In genomic region chr1:208787219-208787618, GRCh38 we compare ENCODE assay signal across 24 cellular contexts.
A peak's percentile ranks its signal among the peaks of the same experiment; 100 is the strongest.
DNase-seq lines count a peak whose midpoint lies in the region; ATAC-seq and TF ChIP-seq lines count a peak whose summit lies in the region.
"Had no signal": no experiment of that assay in that cellular context is flagged by ENCODE, and none has a peak within 500 bp of the region (broad histone marks: within the 10 kb centered on the region; RNA-seq: fewer than 3 reads in every experiment).

No MANE protein-coding gene starts in this region.

- peak overlapping the region; percentile 54 for H2AFZ ChIP-seq in KMS-11 (ENCODE audit: low read depth)

- H3K27me3 ChIP-seq in KMS-11 (ENCODE audit: insufficient read depth, low read depth) (no peaks in the 10 kb centered on the region), iPS-20b (ENCODE audit: insufficient read depth, low read length) (peaks cover 8% of the 10 kb centered on the region; the same call in 1 of the 2 replicates)
- no peaks in the 10 kb centered on the region for H3K27me3 ChIP-seq in CD4-positive, alpha-beta memory T cell (ENCODE audit: insufficient read depth, low read length)
- H3K27me3 ChIP-seq: BE2C, Peyer's patch had no signal

- H3K79me2 ChIP-seq in KMS-11 (ENCODE audit: insufficient read depth, low read depth), result no peaks in the 10 kb centered on the region

- no peaks in the 10 kb centered on the region for H3K4me1 Mint-ChIP-seq in neural crest cell
- no peaks in the 10 kb centered on the region for H3K4me1 Mint-ChIP-seq in CD4-positive, alpha-beta memory T cell

- no peaks in the 10 kb centered on the region for H4K20me1 ChIP-seq in KMS-11 (ENCODE audit: insufficient read depth)

- no peaks in the 10 kb centered on the region for H3K9me3 ChIP-seq in iPS-20b (ENCODE audit: insufficient read depth, low read depth, low read length)
- no peaks in the 10 kb centered on the region for H3K9me3 ChIP-seq in CD4-positive, alpha-beta memory T cell (ENCODE audit: control insufficient read depth in 1 of 2, low read length in 2 of 2)
- H3K9me3 ChIP-seq: A549, BE2C, Peyer's patch had no signal

- peaks cover 3% of the 10 kb centered on the region for H3K9me3 Mint-ChIP-seq in neural crest cell
- peaks cover 0 to 2% (median 0%) of the 10 kb centered on the region in 8 donors for H3K9me3 Mint-ChIP-seq in CD4-positive, alpha-beta memory T cell

- H3K4me1 ChIP-seq in KMS-11 (ENCODE audit: low read depth, poor library complexity, severe bottlenecking), result peaks cover 96% of the 10 kb centered on the region
- peaks cover 26% of the 10 kb centered on the region for H3K4me1 ChIP-seq in iPS-20b (ENCODE audit: insufficient read depth, low read length)
- H3K4me1 ChIP-seq in CD4-positive, alpha-beta memory T cell (ENCODE audit: insufficient read depth, low read length), result no peaks in the 10 kb centered on the region
- H3K4me1 ChIP-seq: Peyer's patch had no signal

- DNase-seq in GM12865 (ENCODE audit: low read depth) (peak; percentile 14), neural crest cell (ENCODE audit: low read depth, low spot score) (no peak), NCI-H2196 (lab: John Stamatoyannopoulos, UW; ENCODE audit: unreplicated experiment) (no peak), cerebellar cortex (ENCODE audit: low spot score) (no peak)
- no peak for DNase-seq in CD4-positive, alpha-beta memory T cell
- DNase-seq: BE2C; DMS79 treated with DMSO at 0.1 percent for 48 hours; GOT3; KBM-7; NCI-H1092; NCI-H1436; NCI-H187 treated with DMSO at 0.1 percent for 48 hours; NCI-H2107; NCI-H345; NCI-H526; NK-92 treated with Interleukin-12 subunit alpha and Interleukin-12 subunit beta, amount 100 ng/mL, for 24 hours; Peyer's patch had no signal

- ATAC-seq in HG03342 (IDR thresholded peaks at IDR 0.05; ENCODE audit: unreplicated experiment), result no peak
- ATAC-seq: A549, GM12878, HCT116, SK-N-SH treated with all-trans-retinoic acid at 6 μM for 48 hours had no signal

- POLR2A ChIA-PET in CD4-positive, alpha-beta memory T cell (lab: Charles Lee; ENCODE audit: partially characterized antibody), result no interaction called here

- H3K27me3 Mint-ChIP-seq in neural crest cell (ENCODE audit: low read depth), result no peaks in the 10 kb centered on the region
- H3K27me3 Mint-ChIP-seq in CD4-positive, alpha-beta memory T cell, result peaks cover 0 to 4% of the 10 kb centered on the region in 2 donors

- H3K9ac ChIP-seq in KMS-11 (peak overlapping the region; percentile 8; the same call in 1 of the 2 replicates), iPS-20b (ENCODE audit: low read depth, low read length) (0 out of 2 replicates have a peak overlapping the region, but pooled peaks have one; percentile 14)

- H3K27ac ChIP-seq in KMS-11, result peak overlapping the region; percentile 70
- no peak overlapping the region for H3K27ac ChIP-seq in iPS-20b (ENCODE audit: low read length)
- no peak overlapping the region for H3K27ac ChIP-seq in CD4-positive, alpha-beta memory T cell (ENCODE audit: low read depth, low read length)
- H3K27ac ChIP-seq: A549, Peyer's patch had no signal

- no peaks in the 10 kb centered on the region for H3K36me3 ChIP-seq in KMS-11 (ENCODE audit: insufficient read depth)
- no peaks in the 10 kb centered on the region for H3K36me3 ChIP-seq in iPS-20b (ENCODE audit: insufficient read depth, low read depth, low read length)
- no peaks in the 10 kb centered on the region for H3K36me3 ChIP-seq in CD4-positive, alpha-beta memory T cell (ENCODE audit: insufficient read depth, low read length)
- H3K36me3 ChIP-seq: BE2C, Peyer's patch had no signal

- intact Hi-C loops in CD4-positive, alpha-beta memory T cell (cut with micrococcal nuclease), result no loop called here

- H3K4me3 Mint-ChIP-seq in neural crest cell, result no peak overlapping the region
- no peak overlapping the region for H3K4me3 Mint-ChIP-seq in CD4-positive, alpha-beta memory T cell

- peak overlapping the region; percentile 53 for H3K4me2 ChIP-seq in KMS-11
- H3K4me2 ChIP-seq: A549 had no signal

- no peaks in the 10 kb centered on the region for H3K36me3 Mint-ChIP-seq in neural crest cell (ENCODE audit: low read depth)
- H3K36me3 Mint-ChIP-seq in CD4-positive, alpha-beta memory T cell, result no peaks in the 10 kb centered on the region

- TF ChIP-seq CTCF in GM12865 (IDR thresholded peaks at IDR 0.05; ENCODE audit: insufficient read depth, low read depth, low read length, missing control alignments) (no peak), KMS-11 (conservative IDR thresholded peaks at IDR 0.05; ENCODE audit: low read depth, low read length) (no peak), neural crest cell (conservative IDR thresholded peaks at IDR 0.05) (no peak)

- no peak overlapping the region for H3K4me3 ChIP-seq in GM12865 (ENCODE audit: low read depth, low read length)
- no peak overlapping the region for H3K4me3 ChIP-seq in KMS-11 (IDR thresholded peaks at IDR 0.05; ENCODE audit: insufficient read depth, low read depth, low read length)
- no peak overlapping the region for H3K4me3 ChIP-seq in iPS-20b (ENCODE audit: low read length)
- H3K4me3 ChIP-seq in CD4-positive, alpha-beta memory T cell (ENCODE audit: low read length in 2 of 2), result no peak overlapping the region
- H3K4me3 ChIP-seq: A549, GM12878, Peyer's patch had no signal

- CTCF ChIA-PET in CD4-positive, alpha-beta memory T cell (lab: Charles Lee; ENCODE audit: partially characterized antibody), result no interaction called here

- H3K27ac Mint-ChIP-seq in neural crest cell (ENCODE audit: unreplicated experiment), result peak overlapping the region; percentile 94
- H3K27ac Mint-ChIP-seq in CD4-positive, alpha-beta memory T cell, result no peak overlapping the region
